27 cellular contexts compared by ENCODE assay signal in the genomic region with DNA sequence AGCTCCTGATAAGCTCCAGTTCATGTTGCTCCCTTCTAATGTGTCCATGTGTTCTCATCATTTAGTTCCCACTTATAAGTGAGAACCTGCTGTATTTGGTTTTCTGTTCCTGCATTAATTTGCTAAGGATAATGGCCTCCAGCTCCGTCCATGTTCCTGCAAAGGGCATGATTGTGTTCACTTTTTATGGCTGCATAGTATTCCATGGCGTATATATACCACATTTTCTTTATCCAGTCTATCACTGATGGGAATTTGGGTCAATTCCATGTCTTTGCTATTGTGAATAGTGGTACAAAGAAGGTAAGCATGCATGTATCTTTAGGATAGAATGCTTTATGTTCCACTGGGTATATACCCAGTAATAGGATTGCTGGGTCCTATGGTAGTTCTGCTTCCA.
"Had no signal": no experiment of that assay in that cellular context is flagged by ENCODE, and none has a peak within 500 bp of the region (broad histone marks: within the 10 kb centered on the region; RNA-seq: fewer than 3 reads in every experiment).

No MANE protein-coding gene starts in this region.

- H3K4me1 ChIP-seq: stomach, suprapubic skin, testis, thyroid gland, tibial artery, tibial nerve, transverse colon, upper lobe of left lung, upper lobe of right lung, uterus, vagina had no signal

- FAIRE-seq: urothelium cell line had no signal

- H3K27ac ChIP-seq: stomach, suprapubic skin, testis, thoracic aorta, thyroid gland, tibial artery, tibial nerve, transverse colon, upper lobe of left lung, upper lobe of right lung, uterus, vagina had no signal

- H3K27me3 ChIP-seq: stomach, suprapubic skin, testis, thyroid gland, tibial artery, tibial nerve, transverse colon, upper lobe of left lung, upper lobe of right lung, uterus, vagina had no signal

- H3K36me3 ChIP-seq: stomach, suprapubic skin, thoracic aorta, thyroid gland, tibial artery, tibial nerve, transverse colon, upper lobe of left lung, upper lobe of right lung, uterus, vagina had no signal

- H3K9me3 ChIP-seq: suprapubic skin, testis, thoracic aorta, thyroid gland, tibial nerve, transverse colon, upper lobe of left lung, upper lobe of right lung, uterus, vagina had no signal

- ATAC-seq: stimulated activated effector memory CD8-positive, alpha-beta T cell treated with anti-CD3 and anti-CD28 coated beads, Interleukin-12 subunit alpha, Interleukin-12 subunit beta, amount 100 ng/mL, for 72 hours; stimulated activated memory B cell treated with anti-CD40 and anti-IgM and Interleukin-4, amounts not matched to agents 10 μg/mL and 1 μg/mL and 100 μg/mL, for 72 hours; stimulated activated naive B cell treated with anti-CD40 and anti-IgM and Interleukin-4, amounts not matched to agents 10 μg/mL and 1 μg/mL and 100 μg/mL, for 72 hours; stimulated activated naive CD8-positive, alpha-beta T cell treated with anti-CD3 and anti-CD28 coated beads, Interleukin-15, amount 100 ng/mL, for 72 hours; stimulated activated naive CD8-positive, alpha-beta T cell treated with anti-CD3 and anti-CD28 coated beads, Interleukin-15, Interleukin-2, amounts not matched to agents 100 U/mL and 50 U/mL, for 24 hours; upper lobe of right lung had no signal

- DNase-seq: stimulated activated CD4-positive, alpha-beta T cell treated with anti-CD3 and anti-CD28 coated beads, Interleukin-2, amount 100 ng/mL, for 48 hours; stimulated activated CD4-positive, alpha-beta T cell treated with anti-CD3 and anti-CD28 coated beads, Interleukin-4, amount 100 ng/mL, for 1 hour; stimulated activated CD4-positive, alpha-beta T cell treated with anti-CD3 and anti-CD28 coated beads, Interleukin-4, amount 100 ng/mL, for 24 hours; stimulated activated CD4-positive, alpha-beta T cell treated with anti-CD3 and anti-CD28 coated beads, Interleukin-4, amount 100 ng/mL, for 4 hours; stimulated activated CD8-positive, alpha-beta memory T cell treated with anti-CD3 and anti-CD28 coated beads, Interleukin-4, amount 100 ng/mL, for 48 hours; stimulated activated naive B cell treated with anti-CD40 and anti-IgM and Interleukin-4, amounts not matched to agents 10 μg/mL and 1 μg/mL and 100 μg/mL, for 72 hours; stimulated activated naive CD4-positive, alpha-beta T cell; stimulated activated naive CD4-positive, alpha-beta T cell treated with Interleukin-2 at 50 U/mL for 16 hours; stimulated activated naive CD8-positive, alpha-beta T cell treated with anti-CD3 and anti-CD28 coated beads, Interleukin-15, amount 100 ng/mL, for 72 hours; stimulated activated naive CD8-positive, alpha-beta T cell treated with anti-CD3 and anti-CD28 coated beads, Interleukin-15, Interleukin-2, amounts not matched to agents 100 U/mL and 50 U/mL, for 24 hours; stomach; substantia nigra; testis; thyroid gland; tibial artery; transverse colon; trophoblast cell; upper lobe of left lung; upper lobe of right lung; uterus had no signal

- H3K4me3 ChIP-seq: stomach, suprapubic skin, testis, thoracic aorta, thyroid gland, tibial artery, tibial nerve, transverse colon, upper lobe of left lung, upper lobe of right lung, uterus, vagina had no signal
